In genomic region chr20:38127011-38127621, GRCh38 we compare ENCODE assay signal across 8 cellular contexts. TPM values are rescaled to one million over a fixed set of nuclear protein-coding genes. Genes with fewer than 3 reads are reported as not detected.
A peak's percentile ranks its signal among the peaks of the same experiment; 100 is the strongest.
DNase-seq lines count a peak whose midpoint lies in the region; ATAC-seq and TF ChIP-seq lines count a peak whose summit lies in the region.

No MANE protein-coding gene starts in this region.

- DNase-seq in GM04504 (ENCODE audit: low read depth) (peak; percentile 59), Right ventricle myocardium inferior (ENCODE audit: missing footprints) (no peak), sigmoid colon (peak; percentile 73)
- DNase-seq in activated naive CD8-positive, alpha-beta T cell treated with anti-CD3 and anti-CD28 coated beads, Interleukin-2, amount 50 U/mL, for 24 hours: no peak

- no peaks in the 10 kb centered on the region for H3K9me3 ChIP-seq in sigmoid colon

- 47 to 60% methylated on average over 12 of the region's 12 CpGs for WGBS in sigmoid colon, 2 donors

- H3K27ac Mint-ChIP-seq in activated naive CD8-positive, alpha-beta T cell treated with anti-CD3 and anti-CD28 coated beads, Interleukin-2, amount 50 U/mL, for 24 hours: no peak overlapping the region

- no peak for TF ChIP-seq POLR2A in sigmoid colon (IDR thresholded peaks at IDR 0.05)

- no peaks in the 10 kb centered on the region for H3K9me3 Mint-ChIP-seq in activated naive CD8-positive, alpha-beta T cell treated with anti-CD3 and anti-CD28 coated beads, Interleukin-2, amount 50 U/mL, for 24 hours

- TF ChIP-seq EP300 in sigmoid colon (IDR thresholded peaks at IDR 0.05): no peak

- no peaks in the 10 kb centered on the region for H3K27me3 Mint-ChIP-seq in activated naive CD8-positive, alpha-beta T cell treated with anti-CD3 and anti-CD28 coated beads, Interleukin-2, amount 50 U/mL, for 24 hours

- no peak for TF ChIP-seq CTCF in sigmoid colon (IDR thresholded peaks at IDR 0.05)

- no peaks in the 10 kb centered on the region for H3K4me1 Mint-ChIP-seq in activated naive CD8-positive, alpha-beta T cell treated with anti-CD3 and anti-CD28 coated beads, Interleukin-2, amount 50 U/mL, for 24 hours

- no peak overlapping the region for H3K4me3 ChIP-seq in sigmoid colon

- H3K4me1 ChIP-seq in sigmoid colon: peaks cover 0 to 42% (median 33%) of the 10 kb centered on the region in 4 donors

- ATAC-seq in SK-N-SH treated with all-trans-retinoic acid at 6 μM for 48 hours (peak; percentile 81), Right ventricle myocardium inferior (peak; percentile 67), GM18517 (IDR thresholded peaks at IDR 0.05; ENCODE audit: unreplicated experiment) (no peak), GM18498 (IDR thresholded peaks at IDR 0.05; ENCODE audit: unreplicated experiment) (no peak), GM18873 (IDR thresholded peaks at IDR 0.05; ENCODE audit: low FRiP score, unreplicated experiment) (no peak)
- no peak for ATAC-seq in activated naive CD8-positive, alpha-beta T cell treated with anti-CD3 and anti-CD28 coated beads, Interleukin-2, amount 50 U/mL, for 24 hours

- peak overlapping the region; percentile 71 to 88 (median 83) for H3K27ac ChIP-seq in sigmoid colon

- peaks cover 0 to 8% (median 4%) of the 10 kb centered on the region in 4 donors for H3K36me3 ChIP-seq in sigmoid colon

- no peaks in the 10 kb centered on the region for H3K27me3 ChIP-seq in sigmoid colon

- intact Hi-C loops in Right ventricle myocardium inferior (cut with DNase I) (loop anchor here (5.0 kb wide), 1 partner anchor 50 kb away; no protein-coding TSS in a partner anchor), sigmoid colon (cut with DNase I) (no loop called here)

- H3K36me3 Mint-ChIP-seq in activated naive CD8-positive, alpha-beta T cell treated with anti-CD3 and anti-CD28 coated beads, Interleukin-2, amount 50 U/mL, for 24 hours (ENCODE audit: low read depth): no peaks in the 10 kb centered on the region

- no peak overlapping the region for H3K4me3 Mint-ChIP-seq in activated naive CD8-positive, alpha-beta T cell treated with anti-CD3 and anti-CD28 coated beads, Interleukin-2, amount 50 U/mL, for 24 hours

TF ChIP-seq in SK-N-SH treated with all-trans-retinoic acid at 6 μM for 48 hours, 23 proteins besides CTCF, POLR2A, EP300 and RAD21 (continues in another document):
- TF ChIP-seq OSR1 (CRISPR knock-in tag; IDR thresholded peaks at IDR 0.05) (no peak), TCF4 (CRISPR knock-in tag; IDR thresholded peaks at IDR 0.05; ENCODE audit: borderline replicate concordance) (0 out of 2 replicates have a peak, but pooled peaks have one; percentile 19), POU6F1 (CRISPR knock-in tag; IDR thresholded peaks at IDR 0.05; ENCODE audit: borderline replicate concordance, low read depth) (0 out of 2 replicates have a peak, but pooled peaks have one; percentile 18), ARNTL (CRISPR knock-in tag; IDR thresholded peaks at IDR 0.05; ENCODE audit: borderline replicate concordance, low read depth) (0 out of 2 replicates have a peak, but pooled peaks have one; percentile 5), CSDC2 (CRISPR knock-in tag; IDR thresholded peaks at IDR 0.05) (no peak), PPARA (CRISPR knock-in tag; IDR thresholded peaks at IDR 0.05; ENCODE audit: borderline replicate concordance) (no peak), ISL1 (CRISPR knock-in tag; IDR thresholded peaks at IDR 0.05) (0 out of 2 replicates have a peak, but pooled peaks have one; percentile 40), CREB5 (CRISPR knock-in tag; IDR thresholded peaks at IDR 0.05; ENCODE audit: low read depth) (peak; percentile 10; the same call in 1 of the 2 replicates), GLIS3 (CRISPR knock-in tag; IDR thresholded peaks at IDR 0.05) (no peak), ZNF8 (CRISPR knock-in tag; IDR thresholded peaks at IDR 0.05) (0 out of 2 replicates have a peak, but pooled peaks have one; percentile 28), CSRNP3 (CRISPR knock-in tag; IDR thresholded peaks at IDR 0.05) (no peak), ZFP3 (CRISPR knock-in tag; IDR thresholded peaks at IDR 0.05) (no peak), TOX (CRISPR knock-in tag; IDR thresholded peaks at IDR 0.05; ENCODE audit: borderline replicate concordance) (no peak; the same call in none of the 2 replicates), SNAI2 (CRISPR knock-in tag; IDR thresholded peaks at IDR 0.05) (peak; percentile 41), TSHZ2 (CRISPR knock-in tag; IDR thresholded peaks at IDR 0.05) (peak; percentile 36; the same call in 1 of the 2 replicates), ZC3H10 (CRISPR knock-in tag; IDR thresholded peaks at IDR 0.05) (peak; percentile 68; the same call in 1 of the 2 replicates)

RNA-seq across cellular contexts. Expression of gene TGM2, which starts 38.0 kb away (rescaled TPM):
- total RNA-seq in Right ventricle myocardium inferior (581 TPM), sigmoid colon (100 to 1,000 TPM in 2 of 4 donors, 10 to 100 TPM in 2; 14.8 to 104 (median 60.7) TPM)
- 10 to 100 TPM in 1 of 3 donors, 1 to 10 TPM in 2; 6.5 to 71.1 (median 7.2) TPM for polyA plus RNA-seq in sigmoid colon

Comparison
In these comparisons a context has a peak if more than half of its experiments do, and no peak if none do; other contexts are left out.
1. DNase-seq: peak in GM04504 (single experiment) and sigmoid colon (single experiment); none in Right ventricle myocardium inferior (single experiment) and activated naive CD8-positive, alpha-beta T cell treated with anti-CD3 and anti-CD28 coated beads, Interleukin-2, amount 50 U/mL, for 24 hours (single experiment).
2. ATAC-seq: peak in SK-N-SH treated with all-trans-retinoic acid at 6 μM for 48 hours (single experiment) and Right ventricle myocardium inferior (single experiment); none in GM18517 (single experiment), activated naive CD8-positive, alpha-beta T cell treated with anti-CD3 and anti-CD28 coated beads, Interleukin-2, amount 50 U/mL, for 24 hours (single experiment), GM18498 (single experiment) and GM18873 (single experiment).